13 cellular contexts compared by ENCODE assay signal in genomic region chr16:89314858-89315257, GRCh38.
A peak's percentile ranks its signal among the peaks of the same experiment; 100 is the strongest.
DNase-seq lines count a peak whose midpoint lies in the region; ATAC-seq and TF ChIP-seq lines count a peak whose summit lies in the region.
"Had no signal": no experiment of that assay in that cellular context is flagged by ENCODE, and none has a peak within 500 bp of the region (broad histone marks: within the 10 kb centered on the region; RNA-seq: fewer than 3 reads in every experiment).

No MANE protein-coding gene starts in this region.

- peak overlapping the region; percentile 76 for H3K4me3 Mint-ChIP-seq in activated naive CD8-positive, alpha-beta T cell treated with anti-CD3 and anti-CD28 coated beads, Interleukin-2, amount 10 ng/mL, durations not matched to agents 7 days and 5 days
- H3K4me3 Mint-ChIP-seq in naive thymus-derived CD8-positive, alpha-beta T cell, result peak overlapping the region; percentile 71 to 90 (median 84)

- no peaks in the 10 kb centered on the region for H3K9me3 ChIP-seq in A673 (ENCODE audit: low read depth, low read length, poor library complexity, severe bottlenecking)
- H3K9me3 ChIP-seq in DND-41 (ENCODE audit: insufficient read depth, low read length, severe bottlenecking), result no peaks in the 10 kb centered on the region
- H3K9me3 ChIP-seq in vagina, result no peaks in the 10 kb centered on the region
- H3K9me3 ChIP-seq: uterus had no signal

- H3K4me1 Mint-ChIP-seq in activated naive CD8-positive, alpha-beta T cell treated with anti-CD3 and anti-CD28 coated beads, Interleukin-2, amount 10 ng/mL, durations not matched to agents 7 days and 5 days, result peaks cover 78% of the 10 kb centered on the region
- H3K4me1 Mint-ChIP-seq in naive thymus-derived CD8-positive, alpha-beta T cell, result peaks cover 47 to 99% (median 90%) of the 10 kb centered on the region in 4 donors

- H3K79me2 ChIP-seq in DND-41 (ENCODE audit: insufficient read depth, low read length), result peaks cover 100% of the 10 kb centered on the region

- CTCF ChIA-PET in A673 (lab: Charles Lee), result no interaction called here

- no peak for DNase-seq in A673 (ENCODE audit: low spot score)
- no peak for DNase-seq in DND-41
- no peak for DNase-seq in activated naive CD8-positive, alpha-beta T cell treated with anti-CD3 and anti-CD28 coated beads, Interleukin-2, amount 10 ng/mL, durations not matched to agents 7 days and 5 days
- no peak for DNase-seq in naive thymus-derived CD8-positive, alpha-beta T cell
- no peak for DNase-seq in NCI-H2196 treated with DMSO at 0.1 percent for 48 hours (lab: John Stamatoyannopoulos, UW; ENCODE audit: unreplicated experiment)
- DNase-seq in NK-92 (lab: John Stamatoyannopoulos, UW; ENCODE audit: unreplicated experiment), result no peak
- DNase-seq in cortex of kidney (lab: John Stamatoyannopoulos, UW), result no peak
- no peak for DNase-seq in vagina (ENCODE audit: extremely low spot score in 2 of 2)
- DNase-seq: amniotic stem cell, NCI-H1694 treated with DMSO at 0.1 percent for 48 hours, uterus had no signal

- no peak overlapping the region for H3K4me2 ChIP-seq in DND-41 (ENCODE audit: insufficient read depth, low read length)

- no peak for ATAC-seq in DND-41 (ENCODE audit: insufficient read depth, low read depth)
- ATAC-seq in activated naive CD8-positive, alpha-beta T cell treated with anti-CD3 and anti-CD28 coated beads, Interleukin-2, amount 10 ng/mL, durations not matched to agents 7 days and 5 days (ENCODE audit: low read depth), result no peak
- no peak for ATAC-seq in naive thymus-derived CD8-positive, alpha-beta T cell
- ATAC-seq: sciatic nerve had no signal

- H3K27me3 Mint-ChIP-seq in activated naive CD8-positive, alpha-beta T cell treated with anti-CD3 and anti-CD28 coated beads, Interleukin-2, amount 10 ng/mL, durations not matched to agents 7 days and 5 days, result no peaks in the 10 kb centered on the region
- H3K27me3 Mint-ChIP-seq in naive thymus-derived CD8-positive, alpha-beta T cell, result no peaks in the 10 kb centered on the region

- H3K27ac Mint-ChIP-seq in activated naive CD8-positive, alpha-beta T cell treated with anti-CD3 and anti-CD28 coated beads, Interleukin-2, amount 10 ng/mL, durations not matched to agents 7 days and 5 days, result peak overlapping the region; percentile 99
- peak overlapping the region; percentile 93 to 99 (median 98) for H3K27ac Mint-ChIP-seq in naive thymus-derived CD8-positive, alpha-beta T cell

- H3K4me1 ChIP-seq in A673 (ENCODE audit: insufficient read depth, low read length, poor library complexity, severe bottlenecking) (peaks cover 62% of the 10 kb centered on the region), DND-41 (ENCODE audit: insufficient read depth, low read length) (peaks cover 50% of the 10 kb centered on the region), vagina (peaks cover 83% of the 10 kb centered on the region)

- peaks cover 43% of the 10 kb centered on the region for H3K36me3 ChIP-seq in A673 (ENCODE audit: insufficient read depth, low read length, poor library complexity, severe bottlenecking)
- peaks cover 77% of the 10 kb centered on the region for H3K36me3 ChIP-seq in DND-41 (ENCODE audit: insufficient read depth, low read length)
- H3K36me3 ChIP-seq in vagina, result peaks cover 0 to 8% of the 10 kb centered on the region in 2 donors
- H3K36me3 ChIP-seq: uterus had no signal

- H4K20me1 ChIP-seq in DND-41 (ENCODE audit: insufficient read depth, low read length), result peaks cover 98% of the 10 kb centered on the region

- no peak overlapping the region for H3K9ac ChIP-seq in DND-41 (ENCODE audit: low read depth, low read length)

- no peak for TF ChIP-seq POLR2A in vagina (IDR thresholded peaks at IDR 0.05)

- H3K9me3 Mint-ChIP-seq in activated naive CD8-positive, alpha-beta T cell treated with anti-CD3 and anti-CD28 coated beads, Interleukin-2, amount 10 ng/mL, durations not matched to agents 7 days and 5 days, result no peaks in the 10 kb centered on the region
- no peaks in the 10 kb centered on the region for H3K9me3 Mint-ChIP-seq in naive thymus-derived CD8-positive, alpha-beta T cell

- H3K27me3 ChIP-seq in A673 (replicated peaks; ENCODE audit: insufficient read depth, low read depth, low read length, poor library complexity) (no peaks in the 10 kb centered on the region), DND-41 (ENCODE audit: insufficient read depth, low read length, poor library complexity) (no peaks in the 10 kb centered on the region), vagina (no peaks in the 10 kb centered on the region)
- H3K27me3 ChIP-seq: uterus had no signal

- no peak overlapping the region for H2AFZ ChIP-seq in DND-41 (ENCODE audit: low read depth, low read length)

- POLR2A ChIA-PET in A673 (lab: Charles Lee; ENCODE audit: low non-redundant PET), result no interaction called here
- POLR2A ChIA-PET in activated naive CD8-positive, alpha-beta T cell treated with anti-CD3 and anti-CD28 coated beads, Interleukin-2, amount 10 ng/mL, durations not matched to agents 7 days and 5 days (lab: Charles Lee), result interaction anchor here (0.5 to 3.1 kb wide), 9 partner anchors 46 to 244 kb away, joined by 3 to 13 read pairs (median 7); partner anchors contain the start of gene SPG7
- POLR2A ChIA-PET in naive thymus-derived CD8-positive, alpha-beta T cell (lab: Charles Lee), result interaction anchor here (0.6 to 2.8 kb wide), 19 partner anchors 9 to 252 kb away, joined by 3 to 17 read pairs (median 5); partner anchors contain the start of gene SPG7

- BruUV-seq in A673 (replicated peaks; lab: Mats Ljungman, UMichigan), result no TSS peak

- H3K27ac ChIP-seq in A673 (ENCODE audit: low read depth, low read length, poor library complexity, severe bottlenecking) (peak overlapping the region; percentile 60), DND-41 (ENCODE audit: low read length) (peak overlapping the region; percentile 70), vagina (no peak overlapping the region)
- H3K27ac ChIP-seq: SK-N-MC, uterus had no signal

- intact Hi-C loops in A673 (cut with micrococcal nuclease; ENCODE audit: unreplicated experiment), result no loop called here
- intact Hi-C loops in vagina (cut with DNase I), result no loop called here

- H3K4me3 ChIP-seq in A673 (ENCODE audit: low read depth, low read length, poor library complexity, severe bottlenecking), result no peak overlapping the region
- H3K4me3 ChIP-seq in DND-41 (ENCODE audit: low read depth in 1 of 2, low read length in 2 of 2), result no peak overlapping the region
- no peak overlapping the region for H3K4me3 ChIP-seq in vagina
- H3K4me3 ChIP-seq: SK-N-MC, uterus had no signal

- TF ChIP-seq CTCF in A673 (conservative IDR thresholded peaks at IDR 0.05; ENCODE audit: low read depth, low read length) (no peak), DND-41 (IDR thresholded peaks at IDR 0.05; ENCODE audit: borderline replicate concordance, extremely low read depth, low read length, poor library complexity, severe bottlenecking) (no peak), vagina (IDR thresholded peaks at IDR 0.05) (no peak)

- H3K36me3 Mint-ChIP-seq in activated naive CD8-positive, alpha-beta T cell treated with anti-CD3 and anti-CD28 coated beads, Interleukin-2, amount 10 ng/mL, durations not matched to agents 7 days and 5 days, result peaks cover 36% of the 10 kb centered on the region
- H3K36me3 Mint-ChIP-seq in naive thymus-derived CD8-positive, alpha-beta T cell, result peaks cover 0 to 31% (median 0%) of the 10 kb centered on the region in 3 donors
